In genomic region chr4:78601013-78601412, GRCh38 we compare ENCODE assay signal across 2 cellular contexts.
TF ChIP-seq lines count a peak whose summit lies in the region.

No MANE protein-coding gene starts in this region.

TF ChIP-seq in GM12878, 131 proteins besides CTCF, POLR2A, EP300 and RAD21 (continued from another document and continues in another):
- TF ChIP-seq MLLT1 (IDR thresholded peaks at IDR 0.05): no peak; the same call in 1 of the 2 replicates
- TF ChIP-seq ZNF687 (IDR thresholded peaks at IDR 0.05): peak; percentile 34; the same call in 1 of the 2 replicates
- TF ChIP-seq TCF12 (IDR thresholded peaks at IDR 0.05; ENCODE audit: low read depth, low read length): peak; percentile 79
- TF ChIP-seq ZNF274 (IDR thresholded peaks at IDR 0.05; ENCODE audit: insufficient read depth, insufficient read length): no peak
- TF ChIP-seq BHLHE40 (IDR thresholded peaks at IDR 0.05; ENCODE audit: borderline replicate concordance in 1 of 2, low read depth in 2 of 2, low read length in 1 of 2): peak in 1 of 2 experiments; percentile 50; a peak in 1 of 4 replicates
- no peak for TF ChIP-seq MYB (IDR thresholded peaks at IDR 0.05; ENCODE audit: borderline replicate concordance, low read depth, low read length)
- peak; percentile 91 to 94 for TF ChIP-seq IKZF2 (IDR thresholded peaks at IDR 0.05)
- TF ChIP-seq ZNF622 (IDR thresholded peaks at IDR 0.05): no peak
- 0 out of 2 replicates have a peak, but pooled peaks have one; percentile 72 for TF ChIP-seq SMARCA5 (IDR thresholded peaks at IDR 0.05)
- peak; percentile 60; the same call in 1 of the 2 replicates for TF ChIP-seq ATF2 (IDR thresholded peaks at IDR 0.05; ENCODE audit: low read length)
- TF ChIP-seq JUNB (IDR thresholded peaks at IDR 0.05): peak; percentile 38; the same call in 1 of the 2 replicates
- 0 out of 2 replicates have a peak, but pooled peaks have one; percentile 31 for TF ChIP-seq NKRF (conservative IDR thresholded peaks at IDR 0.05)
- TF ChIP-seq SREBF2 (IDR thresholded peaks at IDR 0.05; ENCODE audit: low read length): no peak
- peak; percentile 96 for TF ChIP-seq MEF2B (IDR thresholded peaks at IDR 0.05; ENCODE audit: partially characterized antibody, poor library complexity, severe bottlenecking)
- peak; percentile 42 for TF ChIP-seq NR2F1 (conservative IDR thresholded peaks at IDR 0.05)
- TF ChIP-seq MTA2 (IDR thresholded peaks at IDR 0.05; ENCODE audit: low read depth): peak; percentile 92
- no peak for TF ChIP-seq FOXM1 (IDR thresholded peaks at IDR 0.05; ENCODE audit: low read depth, low read length)
- peak; percentile 63; the same call in 1 of the 2 replicates for TF ChIP-seq BACH1 (IDR thresholded peaks at IDR 0.05; ENCODE audit: borderline replicate concordance)
- peak; percentile 56; the same call in 1 of the 2 replicates for TF ChIP-seq ZNF24 (IDR thresholded peaks at IDR 0.05)
- peak; percentile 35; the same call in 1 of the 3 replicates for TF ChIP-seq POU2F2 (IDR thresholded peaks at IDR 0.05; ENCODE audit: borderline replicate concordance, low read depth, low read length)
- peak; percentile 66 for TF ChIP-seq JUND (IDR thresholded peaks at IDR 0.05; ENCODE audit: low read depth, low read length)
- peak; percentile 50; the same call in 1 of the 2 replicates for TF ChIP-seq NFIC (IDR thresholded peaks at IDR 0.05; ENCODE audit: low read depth, low read length)
- TF ChIP-seq EGR1 (IDR thresholded peaks at IDR 0.05; ENCODE audit: borderline replicate concordance in 1 of 2, low read depth in 2 of 2, low read length in 2 of 2): peak in 1 of 2 experiments; percentile 53; a peak in 1 of 3 replicates

TF ChIP-seq in SK-N-SH treated with all-trans-retinoic acid at 6 μM for 48 hours, 23 proteins besides CTCF, POLR2A, EP300 and RAD21 (continued from another document):
- TF ChIP-seq TOX (CRISPR knock-in tag; IDR thresholded peaks at IDR 0.05; ENCODE audit: borderline replicate concordance) (no peak), ESRRG (CRISPR knock-in tag; IDR thresholded peaks at IDR 0.05) (no peak), ISL1 (CRISPR knock-in tag; IDR thresholded peaks at IDR 0.05) (no peak), OSR1 (CRISPR knock-in tag; IDR thresholded peaks at IDR 0.05) (no peak), PATZ1 (CRISPR knock-in tag; IDR thresholded peaks at IDR 0.05; ENCODE audit: borderline replicate concordance) (no peak), ZC3H10 (CRISPR knock-in tag; IDR thresholded peaks at IDR 0.05) (no peak), CSRNP3 (CRISPR knock-in tag; IDR thresholded peaks at IDR 0.05) (no peak), GLIS3 (CRISPR knock-in tag; IDR thresholded peaks at IDR 0.05) (no peak), RARB (CRISPR knock-in tag; IDR thresholded peaks at IDR 0.05) (no peak), ZFP30 (CRISPR knock-in tag; IDR thresholded peaks at IDR 0.05) (no peak), ZNF8 (CRISPR knock-in tag; IDR thresholded peaks at IDR 0.05) (no peak), ZNF70 (CRISPR knock-in tag; IDR thresholded peaks at IDR 0.05) (no peak)
